ENCODE assay signal across 9 cellular contexts in genomic region chr15:73993211-73993994, GRCh38. TPM values are rescaled to one million over a fixed set of nuclear protein-coding genes. Genes with fewer than 3 reads are reported as not detected.
DNase-seq lines count a peak whose midpoint lies in the region; ATAC-seq and TF ChIP-seq lines count a peak whose summit lies in the region.
"Had no signal": no experiment of that assay in that cellular context is flagged by ENCODE, and none has a peak within 500 bp of the region (broad histone marks: within the 10 kb centered on the region; RNA-seq: fewer than 3 reads in every experiment).

No MANE protein-coding gene starts in this region.

- no peak for DNase-seq in activated T-cell treated with anti-CD3 and anti-CD28 coated beads, Interleukin-2, amount 50 U/mL, for 4 hours
- DNase-seq in activated T-cell treated with anti-CD3 and anti-CD28 coated beads, Interleukin-2, amount 50 U/mL, for 48 hours, result no peak
- DNase-seq in adipocyte (ENCODE audit: low read depth) (no peak), mesendoderm (no peak), transverse colon (no peak), DMS79 treated with DMSO at 0.1 percent for 48 hours (lab: John Stamatoyannopoulos, UW) (no peak)
- no peak for DNase-seq in activated CD4-positive, alpha-beta T cell treated with anti-CD3 and anti-CD28 coated beads, Interleukin-2, amount 50 U/mL, for 4 hours

- H3K4me3 Mint-ChIP-seq in activated T-cell treated with anti-CD3 and anti-CD28 coated beads, Interleukin-2, amount 50 U/mL, for 4 hours, result peak overlapping the region; percentile 92

- no peak for TF ChIP-seq EP300 in transverse colon (IDR thresholded peaks at IDR 0.05; ENCODE audit: low read depth)

- H3K4me2 ChIP-seq in mesendoderm (ENCODE audit: low read length), result no peak overlapping the region

- peak overlapping the region; percentile 18 for H3K56ac ChIP-seq in mesendoderm (ENCODE audit: low read length)

- peaks cover 51% of the 10 kb centered on the region for H3K4me1 Mint-ChIP-seq in activated T-cell treated with anti-CD3 and anti-CD28 coated beads, Interleukin-2, amount 50 U/mL, for 4 hours (ENCODE audit: low read depth)

- no peak overlapping the region for H2BK15ac ChIP-seq in mesendoderm (replicated peaks; ENCODE audit: low read depth)

- H3K27me3 Mint-ChIP-seq in activated T-cell treated with anti-CD3 and anti-CD28 coated beads, Interleukin-2, amount 50 U/mL, for 4 hours (ENCODE audit: low read depth), result no peaks in the 10 kb centered on the region

- WGBS in mesendoderm (ENCODE audit: extremely low coverage, insufficient coverage, low lambda C conversion rate), result no CpG with 5 or more reads among the region's 10 CpGs
- WGBS in transverse colon (ENCODE audit: low coverage in 1 of 2), 2 donors, result 95% methylated on average over 10 of the region's 10 CpGs; no CpG with 5 or more reads in 1 of the 2 donors

- H3K27ac ChIP-seq in mesendoderm (ENCODE audit: low read depth, low read length) (no peak overlapping the region), transverse colon (peak overlapping the region; percentile 95 to 98 (median 96))

- H3K23ac ChIP-seq in mesendoderm (ENCODE audit: low read length), result no peak overlapping the region

- no peaks in the 10 kb centered on the region for H3K27me3 ChIP-seq in adipocyte (replicated peaks; ENCODE audit: control insufficient read depth, insufficient read depth, low read length)
- H3K27me3 ChIP-seq in mesendoderm (ENCODE audit: insufficient read depth, low read length, poor library complexity), result no peaks in the 10 kb centered on the region
- H3K27me3 ChIP-seq in transverse colon, result no peaks in the 10 kb centered on the region
- H3K27me3 ChIP-seq: right lobe of liver had no signal

- no peak overlapping the region for H2BK120ac ChIP-seq in mesendoderm (ENCODE audit: low read depth, low read length)

- ATAC-seq in activated T-cell treated with anti-CD3 and anti-CD28 coated beads, Interleukin-2, amount 50 U/mL, for 4 hours, result no peak
- no peak for ATAC-seq in HG03565 (IDR thresholded peaks at IDR 0.05; ENCODE audit: unreplicated experiment)

- no peak for TF ChIP-seq POLR2A in transverse colon (IDR thresholded peaks at IDR 0.05)

- H3K9ac ChIP-seq in adipocyte (ENCODE audit: low read length), result peak overlapping the region; percentile 98
- H3K9ac ChIP-seq in mesendoderm (ENCODE audit: low read length), result no peak overlapping the region

- H3K79me1 ChIP-seq in mesendoderm (ENCODE audit: low read length), result peaks cover 10% of the 10 kb centered on the region

- H3K4me3 ChIP-seq in adipocyte (ENCODE audit: low read length) (peak overlapping the region; percentile 98), mesendoderm (ENCODE audit: low read length) (no peak overlapping the region), transverse colon (peak overlapping the region in 2 of 4 donors; percentile 86 to 88)

- TF ChIP-seq CTCF in transverse colon (IDR thresholded peaks at IDR 0.05), result no peak

- intact Hi-C loops in transverse colon (cut with DNase I; ENCODE audit: low total_unique reads), result no loop called here

- H3K4ac ChIP-seq in mesendoderm (ENCODE audit: low read depth, low read length), result no peak overlapping the region

- H3K4me1 ChIP-seq in adipocyte (ENCODE audit: control insufficient read depth, insufficient read depth, low read length), result peaks cover 71% of the 10 kb centered on the region
- no peaks in the 10 kb centered on the region for H3K4me1 ChIP-seq in mesendoderm (ENCODE audit: control insufficient read depth, low read depth, low read length)
- H3K4me1 ChIP-seq in transverse colon, result peaks cover 25 to 83% (median 59%) of the 10 kb centered on the region in 4 donors

- no peak overlapping the region for H2AK5ac ChIP-seq in mesendoderm (ENCODE audit: low read length)

- no peak overlapping the region for H4K5ac ChIP-seq in mesendoderm (ENCODE audit: low read length)

- H3K9me3 ChIP-seq in adipocyte (ENCODE audit: control insufficient read depth, low read length) (no peaks in the 10 kb centered on the region), transverse colon (no peaks in the 10 kb centered on the region)
- H3K9me3 ChIP-seq: right lobe of liver had no signal

- H4K8ac ChIP-seq in mesendoderm (ENCODE audit: low read depth, low read length), result no peak overlapping the region

- H3K79me2 ChIP-seq in mesendoderm (ENCODE audit: control insufficient read depth, insufficient read depth, low read length), result peaks cover 2% of the 10 kb centered on the region

- H3K36me3 Mint-ChIP-seq in activated T-cell treated with anti-CD3 and anti-CD28 coated beads, Interleukin-2, amount 50 U/mL, for 4 hours (ENCODE audit: insufficient read depth), result peaks cover 9% of the 10 kb centered on the region

- no peaks in the 10 kb centered on the region for H3K9me3 Mint-ChIP-seq in activated T-cell treated with anti-CD3 and anti-CD28 coated beads, Interleukin-2, amount 50 U/mL, for 4 hours

- in situ Hi-C loops in transverse colon (cut with MboI; ENCODE audit: low pct_ligation_motif_present in 1 of 4, low pct_unique_long_range_greater_than_20kb in 1 of 4, low sequenced_read_pairs in 3 of 4), result no loop called here

- H3K18ac ChIP-seq in mesendoderm (ENCODE audit: low read length), result no peak overlapping the region

- no peak overlapping the region for H2BK5ac ChIP-seq in mesendoderm (ENCODE audit: low read length)

- H3K36me3 ChIP-seq in adipocyte (ENCODE audit: control insufficient read depth, insufficient read depth, low read length, severe bottlenecking) (peaks cover 6% of the 10 kb centered on the region), mesendoderm (ENCODE audit: control insufficient read depth, insufficient read depth, low read length) (no peaks in the 10 kb centered on the region), transverse colon (no peaks in the 10 kb centered on the region)

RNA-seq across cellular contexts. Expression of gene PML, which starts 1.1 kb away (rescaled TPM):
- 10 to 100 TPM; 34.9 to 39.1 (median 34.9) TPM for total RNA-seq in activated T-cell treated with anti-CD3 and anti-CD28 coated beads, Interleukin-2, amount 50 U/mL, for 4 hours
- 20.2 TPM for polyA plus RNA-seq in mesendoderm (2013, experiment 1 of 2)
- 19.6 TPM for polyA plus RNA-seq in mesendoderm (2013, experiment 2 of 2)
- total RNA-seq in transverse colon, result 100 to 1,000 TPM in 1 of 4 donors, 10 to 100 TPM in 3; 35.1 to 128 (median 70.0) TPM

RNA-seq across cellular contexts. Expression of gene STOML1, which starts 1.3 kb away (rescaled TPM):
- 10 to 100 TPM; 14.6 to 17.9 (median 16.4) TPM for total RNA-seq in activated T-cell treated with anti-CD3 and anti-CD28 coated beads, Interleukin-2, amount 50 U/mL, for 4 hours
- polyA plus RNA-seq in mesendoderm (2013, experiment 1 of 2), result 1.4 TPM
- polyA plus RNA-seq in mesendoderm (2013, experiment 2 of 2), result 1.5 TPM
- 10 to 100 TPM in 1 of 4 donors, 1 to 10 TPM in 2, under 1 TPM in 1; 0.75 to 14.6 (median 4.5) TPM for total RNA-seq in transverse colon
